ENCODE assay signal across 24 cellular contexts in the genomic region with DNA sequence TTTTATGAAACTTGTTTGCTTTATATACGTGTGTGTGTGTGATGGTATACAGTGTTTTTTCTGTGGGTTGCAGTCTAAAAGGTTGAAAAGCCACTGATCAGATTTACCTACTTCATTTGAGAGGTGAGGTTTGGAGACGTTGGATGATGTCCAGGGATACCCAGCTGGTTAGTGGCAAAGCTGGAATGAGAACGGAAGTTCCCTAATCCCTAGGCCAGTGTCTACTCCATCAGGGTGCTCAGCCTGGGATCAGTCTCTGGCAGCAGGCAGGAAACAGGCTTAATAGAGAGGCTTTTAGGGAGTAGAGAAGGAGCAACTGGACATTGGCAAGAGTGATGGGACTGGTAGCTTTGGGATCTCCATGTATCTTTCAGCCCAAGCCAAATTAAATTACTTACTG.
DNase-seq lines count a peak whose midpoint lies in the region; FAIRE-seq and TF ChIP-seq lines count a peak whose summit lies in the region.
"Had no signal": no experiment of that assay in that cellular context is flagged by ENCODE, and none has a peak within 500 bp of the region (broad histone marks: within the 10 kb centered on the region; RNA-seq: fewer than 3 reads in every experiment).

No MANE protein-coding gene starts in this region.

- H4K20me1 ChIP-seq in keratinocyte (ENCODE audit: control insufficient read depth, extremely low read depth, insufficient read depth, low read length) = no peaks in the 10 kb centered on the region

- TF ChIP-seq CTCF in keratinocyte (optimal IDR thresholded peaks at IDR 0.05 in 1 of 3, IDR thresholded peaks at IDR 0.05 in 1 of 3, conservative IDR thresholded peaks at IDR 0.05 in 1 of 3; ENCODE audit: extremely low read depth in 1 of 3, insufficient read depth in 2 of 3, low read length in 3 of 3) = no peak

- no peaks in the 10 kb centered on the region for H3K27me3 Mint-ChIP-seq in activated T-helper 2 cell treated with anti-CD3 and anti-CD28 coated beads, Interferon-gamma antibody, Interleukin-2, Interleukin-4, amounts not matched to agents 10 μg/mL and 5 μg/mL and 100 μg/mL, durations not matched to agents 14 hours and 24 hours and 36 hours (ENCODE audit: low read depth)
- H3K27me3 Mint-ChIP-seq: memory B cell had no signal

- H3K9ac ChIP-seq in keratinocyte (ENCODE audit: control insufficient read depth, extremely low read depth, insufficient read depth, low read length) = no peak overlapping the region
- H3K9ac ChIP-seq in stomach smooth muscle (ENCODE audit: low read length in 2 of 2) = peak overlapping the region in 1 of 2 donors; percentile 34

- H3K27me3 ChIP-seq in keratinocyte (ENCODE audit: control insufficient read depth, extremely low read depth, insufficient read depth, low read length) (no peaks in the 10 kb centered on the region), stomach smooth muscle (ENCODE audit: control insufficient read depth in 1 of 2, insufficient read depth in 2 of 2, low read length in 2 of 2) (no peaks in the 10 kb centered on the region)
- H3K27me3 ChIP-seq: brain microvascular endothelial cell, uterus had no signal

- no peaks in the 10 kb centered on the region for H3K36me3 Mint-ChIP-seq in activated T-helper 2 cell treated with anti-CD3 and anti-CD28 coated beads, Interferon-gamma antibody, Interleukin-2, Interleukin-4, amounts not matched to agents 10 μg/mL and 5 μg/mL and 100 μg/mL, durations not matched to agents 14 hours and 24 hours and 36 hours (ENCODE audit: low read depth)

- H3K9me3 Mint-ChIP-seq in activated T-helper 2 cell treated with anti-CD3 and anti-CD28 coated beads, Interferon-gamma antibody, Interleukin-2, Interleukin-4, amounts not matched to agents 10 μg/mL and 5 μg/mL and 100 μg/mL, durations not matched to agents 14 hours and 24 hours and 36 hours = no peaks in the 10 kb centered on the region
- H3K9me3 Mint-ChIP-seq: memory B cell had no signal

- H3K79me2 ChIP-seq in keratinocyte (ENCODE audit: control insufficient read depth, insufficient read depth, low read length) = no peaks in the 10 kb centered on the region

- peak; percentile 3 for DNase-seq in NCI-H2107 treated with DMSO at 0.1 percent for 48 hours (lab: John Stamatoyannopoulos, UW; ENCODE audit: unreplicated experiment)
- DNase-seq in NCI-H2107 (lab: John Stamatoyannopoulos, UW) = no peak
- peak; percentile 41 for DNase-seq in SHP77 treated with DMSO at 0.1 percent for 48 hours (lab: John Stamatoyannopoulos, UW)
- no peak for DNase-seq in keratinocyte (ENCODE audit: low read depth, low spot score)
- DNase-seq in activated T-helper 2 cell treated with anti-CD3 and anti-CD28 coated beads, Interferon-gamma antibody, Interleukin-2, Interleukin-4, amounts not matched to agents 10 μg/mL and 5 μg/mL and 100 μg/mL, durations not matched to agents 14 hours and 24 hours and 36 hours (ENCODE audit: low spot score) = no peak
- DNase-seq in amniotic stem cell (lab: John Stamatoyannopoulos, UW) = no peak
- no peak for DNase-seq in DMS153 treated with DMSO at 0.1 percent for 48 hours (lab: John Stamatoyannopoulos, UW; ENCODE audit: unreplicated experiment)
- DNase-seq: activated CD4-positive, alpha-beta T cell treated with anti-CD3 and anti-CD28 coated beads, Interleukin-2, amount 50 U/mL, for 48 hours; activated naive CD4-positive, alpha-beta T cell treated with Interleukin-2 at 50 U/mL for 16 hours; activated T-cell treated with anti-CD3 and anti-CD28 coated beads for 4 hours; brain microvascular endothelial cell; cortex of kidney; kidney glomerular epithelial cell; NCI-H187; NCI-H510A; stimulated activated CD4-positive, alpha-beta T cell treated with anti-CD3 and anti-CD28 coated beads, Interleukin-4, amount 100 ng/mL, for 24 hours; uterus had no signal

- H3K4me3 ChIP-seq in keratinocyte (ENCODE audit: control insufficient read depth in 2 of 3, extremely low read depth in 1 of 3, insufficient read depth in 2 of 3, low read depth in 1 of 3, low read length in 3 of 3) = no peak overlapping the region
- peak overlapping the region in 1 of 2 donors; percentile 27 for H3K4me3 ChIP-seq in stomach smooth muscle (ENCODE audit: low read length in 2 of 2)
- H3K4me3 ChIP-seq: smooth muscle cell, uterus had no signal

- intact Hi-C loops in activated T-helper 2 cell treated with anti-CD3 and anti-CD28 coated beads, Interferon-gamma antibody, Interleukin-2, Interleukin-4, amounts not matched to agents 10 μg/mL and 5 μg/mL and 100 μg/mL, durations not matched to agents 14 hours and 24 hours and 36 hours (cut with micrococcal nuclease) = no loop called here

- H3K4me1 ChIP-seq in keratinocyte (ENCODE audit: control insufficient read depth, extremely low read depth, insufficient read depth, low read length) (no peaks in the 10 kb centered on the region), stomach smooth muscle (ENCODE audit: control insufficient read depth, insufficient read depth, low read length) (peaks cover 42% of the 10 kb centered on the region)
- H3K4me1 ChIP-seq: uterus had no signal

- H2AFZ ChIP-seq in keratinocyte (ENCODE audit: control insufficient read depth, low read length) = no peak overlapping the region

- H3K27ac ChIP-seq in keratinocyte (ENCODE audit: control insufficient read depth, insufficient read depth, low read length) (no peak overlapping the region), stomach smooth muscle (ENCODE audit: low read length) (peak overlapping the region; percentile 77)
- H3K27ac ChIP-seq: brain microvascular endothelial cell, HL-60, uterus had no signal

- no peak overlapping the region for H3K27ac Mint-ChIP-seq in activated T-helper 2 cell treated with anti-CD3 and anti-CD28 coated beads, Interferon-gamma antibody, Interleukin-2, Interleukin-4, amounts not matched to agents 10 μg/mL and 5 μg/mL and 100 μg/mL, durations not matched to agents 14 hours and 24 hours and 36 hours
- H3K27ac Mint-ChIP-seq: memory B cell; T-helper 1 cell treated with Interleukin-12 subunit alpha and Interleukin-12 subunit beta and Interleukin-4 antibody, amounts not matched to agents 30 μg/mL and 1 μg/mL, for 36 hours had no signal

- FAIRE-seq in keratinocyte (lab: Jason Lieb, UNC) = peak; percentile 23
- FAIRE-seq: A204.1, endothelial cell of umbilical vein had no signal

- dilution Hi-C loops in keratinocyte (cut with MboI; ENCODE audit: extremely low pct_ligation_motif_present, low sequenced_read_pairs) = no loop called here

- no peak overlapping the region for H3K4me2 ChIP-seq in keratinocyte (ENCODE audit: control insufficient read depth, extremely low read depth, insufficient read depth, low read depth, low read length)
- H3K4me2 ChIP-seq: smooth muscle cell had no signal

- no peak overlapping the region for H3K4me3 Mint-ChIP-seq in activated T-helper 2 cell treated with anti-CD3 and anti-CD28 coated beads, Interferon-gamma antibody, Interleukin-2, Interleukin-4, amounts not matched to agents 10 μg/mL and 5 μg/mL and 100 μg/mL, durations not matched to agents 14 hours and 24 hours and 36 hours (ENCODE audit: low read depth)
- H3K4me3 Mint-ChIP-seq: memory B cell; T-helper 1 cell treated with Interleukin-12 subunit alpha and Interleukin-12 subunit beta and Interleukin-4 antibody, amounts not matched to agents 30 μg/mL and 1 μg/mL, for 36 hours had no signal

- H3K9me3 ChIP-seq in keratinocyte (ENCODE audit: control insufficient read depth, low read depth, low read length) (no peaks in the 10 kb centered on the region), stomach smooth muscle (ENCODE audit: control insufficient read depth in 2 of 2, low read length in 2 of 2) (no peaks in the 10 kb centered on the region)
- H3K9me3 ChIP-seq: uterus had no signal

- H3K4me1 Mint-ChIP-seq in activated T-helper 2 cell treated with anti-CD3 and anti-CD28 coated beads, Interferon-gamma antibody, Interleukin-2, Interleukin-4, amounts not matched to agents 10 μg/mL and 5 μg/mL and 100 μg/mL, durations not matched to agents 14 hours and 24 hours and 36 hours (ENCODE audit: low read depth) = no peaks in the 10 kb centered on the region

- no peaks in the 10 kb centered on the region for H3K9me1 ChIP-seq in keratinocyte (ENCODE audit: control insufficient read depth, extremely low read depth, insufficient read depth, low read length)

- H3K36me3 ChIP-seq in keratinocyte (ENCODE audit: control insufficient read depth in 2 of 2, extremely low read depth in 1 of 2, insufficient read depth in 2 of 2, low read length in 2 of 2) (no peaks in the 10 kb centered on the region), stomach smooth muscle (ENCODE audit: control insufficient read depth in 2 of 2, insufficient read depth in 2 of 2, low read length in 2 of 2) (no peaks in the 10 kb centered on the region)
- H3K36me3 ChIP-seq: brain microvascular endothelial cell, uterus had no signal

Comparison
In these comparisons a context has a peak if more than half of its experiments do, and no peak if none do; other contexts are left out.
1. DNase-seq: peak in NCI-H2107 treated with DMSO at 0.1 percent for 48 hours (single experiment) and SHP77 treated with DMSO at 0.1 percent for 48 hours (single experiment); none in NCI-H2107 (single experiment), keratinocyte (single experiment), activated T-helper 2 cell treated with anti-CD3 and anti-CD28 coated beads, Interferon-gamma antibody, Interleukin-2, Interleukin-4, amounts not matched to agents 10 μg/mL and 5 μg/mL and 100 μg/mL, durations not matched to agents 14 hours and 24 hours and 36 hours (single experiment), amniotic stem cell (single experiment) and DMS153 treated with DMSO at 0.1 percent for 48 hours (single experiment).